In the genomic region with DNA sequence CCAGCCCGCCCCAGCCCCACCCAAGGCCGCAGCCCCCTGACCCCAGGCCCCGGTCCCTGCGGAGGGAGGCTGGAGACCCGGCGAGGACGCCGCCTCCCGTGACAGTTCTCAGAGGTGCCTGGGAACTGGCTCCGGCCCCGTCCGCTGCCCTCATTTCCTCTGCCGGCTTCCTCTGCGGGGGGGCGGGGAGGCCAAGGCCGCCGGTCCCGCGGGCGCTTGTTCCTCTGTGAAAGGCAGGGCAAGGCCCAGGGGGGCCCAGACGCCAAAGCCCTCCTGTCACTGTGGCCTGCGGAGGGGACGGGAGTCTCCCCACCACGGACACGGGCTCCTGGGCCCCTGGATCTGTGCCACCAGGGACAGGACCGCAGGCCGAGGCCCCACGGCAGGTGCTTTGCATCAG, we compare ENCODE assay signal across 16 cellular contexts. TPM values are rescaled to one million over a fixed set of nuclear protein-coding genes. Genes with fewer than 3 reads are reported as not detected.
DNase-seq lines count a peak whose midpoint lies in the region; ATAC-seq and TF ChIP-seq lines count a peak whose summit lies in the region.
"Had no signal": no experiment of that assay in that cellular context is flagged by ENCODE, and none has a peak within 500 bp of the region (broad histone marks: within the 10 kb centered on the region; RNA-seq: fewer than 3 reads in every experiment).

No MANE protein-coding gene starts in this region.

- WGBS in mammary epithelial cell (ENCODE audit: low coverage, missing lambda C conversion rate): 87% methylated on average over 6 of the region's 28 CpGs

- H3K79me2 ChIP-seq in mammary epithelial cell (ENCODE audit: insufficient read depth, low read length): no peaks in the 10 kb centered on the region

- peaks cover 0 to 6% of the 10 kb centered on the region in 2 donors for H3K27me3 ChIP-seq in breast epithelium
- H3K27me3 ChIP-seq in mammary epithelial cell (ENCODE audit: insufficient read depth, low read length): peaks cover under 1% of the 10 kb centered on the region
- H3K27me3 ChIP-seq in naive thymus-derived CD4-positive, alpha-beta T cell (ENCODE audit: control insufficient read depth in 2 of 2, insufficient read depth in 2 of 2, low read length in 2 of 2): no peaks in the 10 kb centered on the region
- no peaks in the 10 kb centered on the region for H3K27me3 ChIP-seq in vagina
- H3K27me3 ChIP-seq: cardiac muscle cell had no signal

- no peak overlapping the region for H3K4me2 ChIP-seq in mammary epithelial cell (ENCODE audit: insufficient read depth, low read depth, low read length)

- no peak for TF ChIP-seq POLR2A in breast epithelium (IDR thresholded peaks at IDR 0.05)
- no peak for TF ChIP-seq POLR2A in vagina (IDR thresholded peaks at IDR 0.05)

- no peak overlapping the region for H2AFZ ChIP-seq in mammary epithelial cell (ENCODE audit: low read depth, low read length)

- peaks cover 6% of the 10 kb centered on the region for H3K4me1 Mint-ChIP-seq in glutamatergic neuron (ENCODE audit: low read depth, unreplicated experiment)
- H3K4me1 Mint-ChIP-seq in naive thymus-derived CD4-positive, alpha-beta T cell: peaks cover 0 to 5% (median 0%) of the 10 kb centered on the region in 7 donors

- intact Hi-C loops in breast epithelium (cut with DNase I; ENCODE audit: low total_unique reads): no loop called here
- intact Hi-C loops in mammary epithelial cell (cut with micrococcal nuclease): no loop called here
- intact Hi-C loops in naive thymus-derived CD4-positive, alpha-beta T cell (cut with micrococcal nuclease): no loop called here
- intact Hi-C loops in vagina (cut with DNase I): no loop called here

- H3K9me3 ChIP-seq in breast epithelium: no peaks in the 10 kb centered on the region
- no peaks in the 10 kb centered on the region for H3K9me3 ChIP-seq in mammary epithelial cell (replicated peaks; ENCODE audit: insufficient read depth, low read length)
- no peaks in the 10 kb centered on the region for H3K9me3 ChIP-seq in naive thymus-derived CD4-positive, alpha-beta T cell (ENCODE audit: control insufficient read depth in 2 of 3, low read length in 3 of 3)
- H3K9me3 ChIP-seq in vagina: no peaks in the 10 kb centered on the region

- H3K4me3 ChIP-seq in breast epithelium: peak overlapping the region; percentile 36 to 56 (median 37)
- H3K4me3 ChIP-seq in mammary epithelial cell (replicated peaks in 1 of 3; ENCODE audit: insufficient read depth in 1 of 3, low read depth in 2 of 3, low read length in 3 of 3): no peak overlapping the region
- no peak overlapping the region for H3K4me3 ChIP-seq in naive thymus-derived CD4-positive, alpha-beta T cell (ENCODE audit: low read length)
- H3K4me3 ChIP-seq in vagina: peak overlapping the region; percentile 3 to 21
- H3K4me3 ChIP-seq: cardiac muscle cell had no signal

- POLR2A ChIA-PET in naive thymus-derived CD4-positive, alpha-beta T cell (lab: Charles Lee): no interaction called here

- H3K4me3 Mint-ChIP-seq in glutamatergic neuron (ENCODE audit: unreplicated experiment): no peak overlapping the region
- H3K4me3 Mint-ChIP-seq in naive thymus-derived CD4-positive, alpha-beta T cell: peak overlapping the region in 2 of 10 donors; percentile 25 to 65
- H3K4me3 Mint-ChIP-seq: T-helper 1 cell treated with Interleukin-12 subunit alpha and Interleukin-12 subunit beta and Interleukin-4 antibody, amounts not matched to agents 30 μg/mL and 1 μg/mL, for 36 hours; type B pancreatic cell had no signal

- in situ Hi-C loops in mammary epithelial cell (cut with MboI; ENCODE audit: low sequenced_read_pairs in 2 of 2): no loop called here

- peak; percentile 76 for ATAC-seq in naive thymus-derived CD4-positive, alpha-beta T cell
- no peak for ATAC-seq in GM18519 (IDR thresholded peaks at IDR 0.05; ENCODE audit: low FRiP score, unreplicated experiment)
- no peak for ATAC-seq in GM18907 (IDR thresholded peaks at IDR 0.05; ENCODE audit: unreplicated experiment)

- H3K36me3 ChIP-seq in breast epithelium (no peaks in the 10 kb centered on the region), mammary epithelial cell (ENCODE audit: insufficient read depth, low read length) (no peaks in the 10 kb centered on the region), vagina (no peaks in the 10 kb centered on the region)
- no peaks in the 10 kb centered on the region for H3K36me3 ChIP-seq in naive thymus-derived CD4-positive, alpha-beta T cell (ENCODE audit: control insufficient read depth in 2 of 3, insufficient read depth in 3 of 3, low read length in 3 of 3)
- H3K36me3 ChIP-seq: cardiac muscle cell had no signal

- CTCF ChIA-PET in mammary epithelial cell (lab: Charles Lee; ENCODE audit: low non-redundant PET): no interaction called here
- CTCF ChIA-PET in naive thymus-derived CD4-positive, alpha-beta T cell (lab: Charles Lee): no interaction called here

- no peak for DNase-seq in breast epithelium (ENCODE audit: low spot score in 2 of 2)
- DNase-seq in mammary epithelial cell: no peak
- peak; percentile 21 for DNase-seq in glutamatergic neuron
- no peak for DNase-seq in naive thymus-derived CD4-positive, alpha-beta T cell
- no peak for DNase-seq in vagina (ENCODE audit: extremely low spot score in 2 of 2)
- no peak for DNase-seq in iPS-NIHi7 (ENCODE audit: extremely low spot score)
- DNase-seq: NCI-H1694 had no signal

- H3K36me3 Mint-ChIP-seq in glutamatergic neuron (ENCODE audit: unreplicated experiment): no peaks in the 10 kb centered on the region
- H3K36me3 Mint-ChIP-seq in naive thymus-derived CD4-positive, alpha-beta T cell: no peaks in the 10 kb centered on the region
- H3K36me3 Mint-ChIP-seq: type B pancreatic cell had no signal

- H3K9me3 Mint-ChIP-seq in glutamatergic neuron (ENCODE audit: unreplicated experiment): peaks cover 2% of the 10 kb centered on the region
- H3K9me3 Mint-ChIP-seq in naive thymus-derived CD4-positive, alpha-beta T cell: no peaks in the 10 kb centered on the region
- H3K9me3 Mint-ChIP-seq: T-helper 1 cell treated with Interleukin-12 subunit alpha and Interleukin-12 subunit beta and Interleukin-4 antibody, amounts not matched to agents 30 μg/mL and 1 μg/mL, for 36 hours; type B pancreatic cell had no signal

- TF ChIP-seq CTCF in breast epithelium (IDR thresholded peaks at IDR 0.05): no peak
- no peak for TF ChIP-seq CTCF in mammary epithelial cell (conservative IDR thresholded peaks at IDR 0.05 in 1 of 2, IDR thresholded peaks at IDR 0.05 in 1 of 2; ENCODE audit: extremely low read depth in 1 of 2, insufficient read depth in 1 of 2, low read depth in 1 of 2, low read length in 2 of 2)
- TF ChIP-seq CTCF in glutamatergic neuron (IDR thresholded peaks at IDR 0.05; ENCODE audit: partially characterized antibody, unreplicated experiment): no peak
- no peak for TF ChIP-seq CTCF in vagina (IDR thresholded peaks at IDR 0.05)

- no TSS peak for BruUV-seq in mammary epithelial cell (replicated peaks; lab: Mats Ljungman, UMichigan)

- H3K9ac ChIP-seq in mammary epithelial cell (ENCODE audit: insufficient read depth, low read length): no peak overlapping the region

- H3K27me3 Mint-ChIP-seq in glutamatergic neuron (ENCODE audit: unreplicated experiment): no peaks in the 10 kb centered on the region
- H3K27me3 Mint-ChIP-seq in naive thymus-derived CD4-positive, alpha-beta T cell: peaks cover 0 to 17% (median 8%) of the 10 kb centered on the region in 5 donors
- H3K27me3 Mint-ChIP-seq: progenitor cell of endocrine pancreas, type B pancreatic cell had no signal

- H3K27ac ChIP-seq in breast epithelium (no peak overlapping the region), mammary epithelial cell (ENCODE audit: insufficient read depth, low read depth, low read length) (no peak overlapping the region), vagina (no peak overlapping the region)
- no peak overlapping the region for H3K27ac ChIP-seq in naive thymus-derived CD4-positive, alpha-beta T cell (ENCODE audit: low read depth, low read length)
- H3K27ac ChIP-seq: cardiac muscle cell had no signal

- H3K27ac Mint-ChIP-seq in glutamatergic neuron (ENCODE audit: unreplicated experiment): no peak overlapping the region
- no peak overlapping the region for H3K27ac Mint-ChIP-seq in naive thymus-derived CD4-positive, alpha-beta T cell
- H3K27ac Mint-ChIP-seq: progenitor cell of endocrine pancreas; T-helper 1 cell treated with Interleukin-12 subunit alpha and Interleukin-12 subunit beta and Interleukin-4 antibody, amounts not matched to agents 30 μg/mL and 1 μg/mL, for 36 hours; type B pancreatic cell had no signal

- H3K4me1 ChIP-seq in breast epithelium: no peaks in the 10 kb centered on the region
- no peaks in the 10 kb centered on the region for H3K4me1 ChIP-seq in mammary epithelial cell (ENCODE audit: insufficient read depth, low read length)
- H3K4me1 ChIP-seq in naive thymus-derived CD4-positive, alpha-beta T cell (ENCODE audit: control insufficient read depth in 2 of 2, insufficient read depth in 2 of 2, low read length in 2 of 2): no peaks in the 10 kb centered on the region
- H3K4me1 ChIP-seq in vagina: peaks cover 9% of the 10 kb centered on the region

- no peaks in the 10 kb centered on the region for H4K20me1 ChIP-seq in mammary epithelial cell (ENCODE audit: insufficient read depth, low read length)

- dilution Hi-C loops in mammary epithelial cell (cut with HindIII; ENCODE audit: low sequenced_read_pairs): no loop called here

RNA-seq across cellular contexts. Expression of a gene that starts 5.0 kb away (rescaled TPM):
- total RNA-seq in breast epithelium: not detected
- not detected for total RNA-seq in mammary epithelial cell
- not detected for polyA plus RNA-seq in mammary epithelial cell
- polyA minus RNA-seq in mammary epithelial cell: not detected
- 0.29 TPM for total RNA-seq in glutamatergic neuron (ENCODE audit: unreplicated experiment)
- total RNA-seq in naive thymus-derived CD4-positive, alpha-beta T cell: not detected
- not detected for polyA plus RNA-seq in naive thymus-derived CD4-positive, alpha-beta T cell
- not detected for total RNA-seq in vagina
- total RNA-seq: fibroblast of lung, kidney epithelial cell, OCI-LY7, progenitor cell of endocrine pancreas had no signal
- polyA plus RNA-seq: fibroblast of lung had no signal

RNA-seq across cellular contexts. Expression of a gene that starts 5.7 kb away (rescaled TPM):
- total RNA-seq in breast epithelium (under 1 TPM; under 0.01 to 0.98 (median 0.73) TPM), mammary epithelial cell (1 to 10 TPM in 1 of 2 donors, under 1 TPM in 1; 0.73 to 2.0 TPM), glutamatergic neuron (ENCODE audit: unreplicated experiment) (27.0 TPM), vagina (6.4 TPM)
- 0.29 TPM for polyA plus RNA-seq in mammary epithelial cell
- not detected for polyA minus RNA-seq in mammary epithelial cell
- 10 to 100 TPM in 1 of 5 experiments, 1 to 10 TPM in 2, under 1 TPM in 2; 0.46 to 10.4 (median 1.4) TPM for total RNA-seq in naive thymus-derived CD4-positive, alpha-beta T cell
- polyA plus RNA-seq in naive thymus-derived CD4-positive, alpha-beta T cell: not detected

Comparison
In these comparisons a context has a peak if more than half of its experiments do, and no peak if none do; other contexts are left out.
1. H3K4me3 ChIP-seq: peak in breast epithelium (3 of 3) and vagina (2 of 2); none in mammary epithelial cell (0 of 3) and naive thymus-derived CD4-positive, alpha-beta T cell (single experiment).